In the genomic region with DNA sequence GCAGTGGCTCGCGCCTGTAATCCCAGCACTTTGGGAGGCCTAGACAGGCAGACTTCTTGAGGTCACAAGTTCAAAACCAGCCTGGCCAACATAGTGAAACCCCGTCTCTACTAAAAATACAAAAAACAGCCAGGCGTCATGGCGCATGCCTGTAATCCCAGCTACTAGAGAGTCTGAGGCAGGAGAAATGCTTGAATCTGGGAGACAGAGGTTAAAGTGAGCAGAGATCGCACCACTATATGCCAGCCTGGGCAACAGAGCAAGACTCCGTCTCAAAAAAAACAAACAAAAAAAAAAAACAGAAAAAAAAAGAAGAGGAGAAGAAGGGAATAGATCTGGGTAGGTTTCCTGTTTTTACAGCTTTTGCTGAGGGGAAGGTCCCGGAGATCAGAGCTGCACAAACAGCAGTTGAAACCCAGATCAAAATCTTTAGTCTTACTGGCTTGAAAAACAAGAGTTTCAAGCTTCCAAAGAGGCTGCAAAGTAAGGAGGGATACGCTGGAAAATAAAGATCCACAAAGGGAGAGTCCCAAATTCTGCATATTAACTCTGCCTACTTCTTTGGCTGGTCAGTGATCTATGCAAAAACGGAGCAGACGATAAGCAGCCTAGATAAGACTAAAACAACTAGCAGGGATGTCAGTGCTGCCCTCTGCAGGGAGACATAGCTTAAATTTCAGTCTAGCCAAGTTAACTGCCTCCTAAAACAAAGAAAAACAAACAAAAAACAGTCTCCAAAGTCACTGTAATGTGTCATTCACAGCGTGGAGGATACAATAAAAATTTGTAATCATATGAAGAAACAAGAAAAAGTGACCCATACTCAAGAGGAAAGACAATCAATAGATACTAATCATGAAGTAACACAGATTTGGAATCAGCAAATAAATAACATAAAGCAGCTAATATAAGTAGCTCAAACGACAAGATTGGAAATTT, we compare ENCODE assay signal across 8 cellular contexts.
A peak's percentile ranks its signal among the peaks of the same experiment; 100 is the strongest.
DNase-seq lines count a peak whose midpoint lies in the region; ATAC-seq and TF ChIP-seq lines count a peak whose summit lies in the region.

No MANE protein-coding gene starts in this region.

- no peak overlapping the region for H3K27ac ChIP-seq in foreskin keratinocyte

- H3K4me1 ChIP-seq in foreskin keratinocyte = no peaks in the 10 kb centered on the region

- peak overlapping the region; percentile 97 for H3K27ac Mint-ChIP-seq in activated T-cell treated with anti-CD3 and anti-CD28 coated beads, Interleukin-2, amount 50 U/mL, for 72 hours

- peak; percentile 15 for DNase-seq in activated CD8-positive, alpha-beta memory T cell treated with anti-CD3 and anti-CD28 coated beads, Interleukin-2, amount 50 U/mL, for 24 hours (ENCODE audit: extremely low read depth)
- no peak for DNase-seq in activated CD8-positive, alpha-beta memory T cell treated with anti-CD3 and anti-CD28 coated beads for 24 hours
- peak; percentile 20 for DNase-seq in NCI-H748 treated with DMSO at 0.1 percent for 48 hours (lab: John Stamatoyannopoulos, UW)
- peak; percentile 37 to 55 for DNase-seq in activated T-cell treated with anti-CD3 and anti-CD28 coated beads, Interleukin-2, amount 50 U/mL, for 72 hours
- DNase-seq in foreskin keratinocyte = peak; percentile 6 to 26
- DNase-seq in pons (ENCODE audit: low spot score) = peak; percentile 79
- no peak for DNase-seq in GOT3 (lab: John Stamatoyannopoulos, UW)

- peak; percentile 72 to 81 for ATAC-seq in activated T-cell treated with anti-CD3 and anti-CD28 coated beads, Interleukin-2, amount 50 U/mL, for 72 hours (replicated peaks in 1 of 2)
- peak; percentile 42 for ATAC-seq in foreskin keratinocyte
- no peak for ATAC-seq in GM21526 (IDR thresholded peaks at IDR 0.05; ENCODE audit: low FRiP score, unreplicated experiment)

- H3K4me1 Mint-ChIP-seq in activated T-cell treated with anti-CD3 and anti-CD28 coated beads, Interleukin-2, amount 50 U/mL, for 72 hours (ENCODE audit: low read depth) = peaks cover 67% of the 10 kb centered on the region

- no peaks in the 10 kb centered on the region for H3K36me3 Mint-ChIP-seq in activated T-cell treated with anti-CD3 and anti-CD28 coated beads, Interleukin-2, amount 50 U/mL, for 72 hours (ENCODE audit: insufficient read depth in 2 of 2)

- peak; percentile 70 for TF ChIP-seq CTCF in foreskin keratinocyte (conservative IDR thresholded peaks at IDR 0.05)

- no peaks in the 10 kb centered on the region for H3K27me3 ChIP-seq in foreskin keratinocyte

- peak overlapping the region; percentile 73 to 95 for H3K4me3 Mint-ChIP-seq in activated T-cell treated with anti-CD3 and anti-CD28 coated beads, Interleukin-2, amount 50 U/mL, for 72 hours

- no peaks in the 10 kb centered on the region for H3K9me3 Mint-ChIP-seq in activated T-cell treated with anti-CD3 and anti-CD28 coated beads, Interleukin-2, amount 50 U/mL, for 72 hours

- H3K27me3 Mint-ChIP-seq in activated T-cell treated with anti-CD3 and anti-CD28 coated beads, Interleukin-2, amount 50 U/mL, for 72 hours (ENCODE audit: low read depth) = no peaks in the 10 kb centered on the region

Comparison
In these comparisons a context has a peak if more than half of its experiments do, and no peak if none do; other contexts are left out.
1. DNase-seq: peak in activated CD8-positive, alpha-beta memory T cell treated with anti-CD3 and anti-CD28 coated beads, Interleukin-2, amount 50 U/mL, for 24 hours (single experiment), NCI-H748 treated with DMSO at 0.1 percent for 48 hours (single experiment), activated T-cell treated with anti-CD3 and anti-CD28 coated beads, Interleukin-2, amount 50 U/mL, for 72 hours (2 of 2), foreskin keratinocyte (2 of 2) and pons (single experiment); none in activated CD8-positive, alpha-beta memory T cell treated with anti-CD3 and anti-CD28 coated beads for 24 hours (single experiment) and GOT3 (single experiment).